ENCODE assay signal across 8 cellular contexts in genomic region chr3:195863121-195864061, GRCh38. TPM values are rescaled to one million over a fixed set of nuclear protein-coding genes. Genes with fewer than 3 reads are reported as not detected.
A peak's percentile ranks its signal among the peaks of the same experiment; 100 is the strongest.
DNase-seq lines count a peak whose midpoint lies in the region; ATAC-seq, FAIRE-seq and TF ChIP-seq lines count a peak whose summit lies in the region.

No MANE protein-coding gene starts in this region.

- no peaks in the 10 kb centered on the region for H3K27me3 ChIP-seq in BE2C
- no peaks in the 10 kb centered on the region for H3K27me3 ChIP-seq in HAP-1 (ENCODE audit: low read depth)
- H3K27me3 ChIP-seq in endothelial cell of umbilical vein (ENCODE audit: control insufficient read depth in 2 of 2, insufficient read depth in 2 of 2, low read length in 2 of 2), result no peaks in the 10 kb centered on the region

- H3K4me2 ChIP-seq in endothelial cell of umbilical vein (ENCODE audit: insufficient read depth, low read length), result no peak overlapping the region

- H3K9ac ChIP-seq in endothelial cell of umbilical vein (replicated peaks; ENCODE audit: extremely low read depth, insufficient read depth, low read length), result no peak overlapping the region

- H2AFZ ChIP-seq in endothelial cell of umbilical vein (ENCODE audit: low read depth, low read length), result no peak overlapping the region

- in situ Hi-C loops in HAP-1 (cut with MboI; ENCODE audit: low sequenced_read_pairs), result no loop called here

- H3K4me3 ChIP-seq in BE2C (ENCODE audit: low read depth, low read length), result no peak overlapping the region
- H3K4me3 ChIP-seq in HAP-1, result no peak overlapping the region
- no peak overlapping the region for H3K4me3 ChIP-seq in endothelial cell of umbilical vein (replicated peaks in 1 of 3; ENCODE audit: insufficient read depth in 1 of 3, low read depth in 1 of 3, low read length in 3 of 3)

- peak; percentile 90 for FAIRE-seq in endothelial cell of umbilical vein (lab: Jason Lieb, UNC)

- TF ChIP-seq POLR2A in endothelial cell of umbilical vein (IDR thresholded peaks at IDR 0.05; ENCODE audit: low read depth, low read length), result no peak

- H3K79me2 ChIP-seq in endothelial cell of umbilical vein (ENCODE audit: control insufficient read depth, insufficient read depth, low read length), result no peaks in the 10 kb centered on the region

- TF ChIP-seq CTCF in BE2C (IDR thresholded peaks at IDR 0.05; ENCODE audit: low read depth, low read length) (peak; percentile 94), endothelial cell of umbilical vein (IDR thresholded peaks at IDR 0.05; ENCODE audit: extremely low read depth in 1 of 2, insufficient read depth in 1 of 2, low read depth in 1 of 2, low read length in 2 of 2) (peak; percentile 97)

- H3K27ac ChIP-seq in endothelial cell of umbilical vein (ENCODE audit: insufficient read depth, low read depth, low read length), result no peak overlapping the region

- peaks cover 2% of the 10 kb centered on the region; the same call in 1 of the 2 replicates for H3K36me3 ChIP-seq in BE2C
- peaks cover 13% of the 10 kb centered on the region; the same call in 1 of the 2 replicates for H3K36me3 ChIP-seq in HAP-1 (replicated peaks)
- H3K36me3 ChIP-seq in endothelial cell of umbilical vein (ENCODE audit: control insufficient read depth in 2 of 2, extremely low read depth in 1 of 2, insufficient read depth in 2 of 2, low read length in 2 of 2), result peaks cover 0 to 18% of the 10 kb centered on the region in 2 experiments

- no peaks in the 10 kb centered on the region for H4K20me1 ChIP-seq in endothelial cell of umbilical vein (replicated peaks; ENCODE audit: control insufficient read depth, extremely low read depth, insufficient read depth, low read length)

- dilution Hi-C loops in endothelial cell of umbilical vein (cut with MboI; ENCODE audit: extremely low pct_ligation_motif_present, low sequenced_read_pairs), result no loop called here

- BruUV-seq in endothelial cell of umbilical vein (replicated peaks; lab: Mats Ljungman, UMichigan), result TSS peak; percentile 68

- peak; percentile 92 for DNase-seq in BE2C
- DNase-seq in HAP-1 (ENCODE audit: low spot score in 2 of 2), result peak; percentile 47 to 86
- DNase-seq in NOMO-1 treated with DMSO at 0.1 percent for 48 hours (lab: John Stamatoyannopoulos, UW; ENCODE audit: unreplicated experiment), result peak; percentile 46
- DNase-seq in activated CD8-positive, alpha-beta memory T cell treated with anti-CD3 and anti-CD28 coated beads, Interleukin-2, amount 50 U/mL, for 24 hours (ENCODE audit: extremely low read depth), result peak; percentile 26
- DNase-seq in endothelial cell of umbilical vein (ENCODE audit: low read depth, low spot score), result peak; percentile 81
- peak; percentile 86 for DNase-seq in mucosa of gallbladder (ENCODE audit: low spot score)
- DNase-seq in stimulated activated CD8-positive, alpha-beta memory T cell treated with anti-CD3 and anti-CD28 coated beads, Interleukin-2, amount 100 ng/mL, for 48 hours (ENCODE audit: low read depth in 2 of 2), result peak; percentile 61 to 64

- intact Hi-C loops in endothelial cell of umbilical vein (cut with micrococcal nuclease), result loop anchor here (1.0 kb wide), 2 partner anchors 31 to 52 kb away; no protein-coding TSS in a partner anchor

- ATAC-seq in HG02852 (IDR thresholded peaks at IDR 0.05; ENCODE audit: unreplicated experiment), result no peak

- POLR2A ChIA-PET in endothelial cell of umbilical vein (lab: Charles Lee), result interaction anchor here (1.0 kb wide), 1 partner anchor 31 kb away, joined by 9 read pairs; no protein-coding TSS in a partner anchor

- H3K4me1 ChIP-seq in BE2C (peaks cover 6% of the 10 kb centered on the region; the same call in 1 of the 2 replicates), HAP-1 (no peaks in the 10 kb centered on the region), endothelial cell of umbilical vein (ENCODE audit: control insufficient read depth, extremely low read depth, insufficient read depth, low read length) (no peaks in the 10 kb centered on the region)

- CTCF ChIA-PET in endothelial cell of umbilical vein (lab: Charles Lee), result interaction anchor here (0.6 to 4.5 kb wide), 14 partner anchors 8 to 56 kb away, joined by 3 to 438 read pairs (median 6); partner anchors contain the start of gene TNK2

- H3K9me1 ChIP-seq in endothelial cell of umbilical vein (replicated peaks; ENCODE audit: control insufficient read depth, extremely low read depth, insufficient read depth, low read length), result no peaks in the 10 kb centered on the region

- H3K9me3 ChIP-seq in BE2C, result no peaks in the 10 kb centered on the region
- no peaks in the 10 kb centered on the region for H3K9me3 ChIP-seq in HAP-1
- H3K9me3 ChIP-seq in endothelial cell of umbilical vein (replicated peaks; ENCODE audit: control insufficient read depth, insufficient read depth, low read length), result no peaks in the 10 kb centered on the region

TF ChIP-seq in endothelial cell of umbilical vein, 7 proteins besides CTCF, POLR2A, EP300 and RAD21:
- no peak for TF ChIP-seq FOS (IDR thresholded peaks at IDR 0.05; ENCODE audit: borderline replicate concordance, insufficient read depth, low read length)
- no peak for TF ChIP-seq MAX (IDR thresholded peaks at IDR 0.05; ENCODE audit: insufficient read depth, insufficient read length)
- TF ChIP-seq GATA2 (IDR thresholded peaks at IDR 0.05; ENCODE audit: insufficient read depth, insufficient read length, low read depth, low read length), result no peak
- TF ChIP-seq MYC (IDR thresholded peaks at IDR 0.05; ENCODE audit: low read depth, low read length), result no peak
TF ChIP-seq in endothelial cell of umbilical vein: peak in this region for 0.

RNA-seq across cellular contexts. Expression of gene TNK2, which starts 45.0 kb away (rescaled TPM):
- polyA plus RNA-seq in BE2C (2012; ENCODE audit: insufficient read depth, insufficient read length, low read depth), result 162 TPM
- total RNA-seq in endothelial cell of umbilical vein, result 71.6 and 77.0 TPM in 2 replicates
- polyA plus RNA-seq in endothelial cell of umbilical vein, result 18.6 and 23.1 TPM in 2 replicates
- 8.4 and 12.5 TPM in 2 replicates for polyA plus RNA-seq in endothelial cell of umbilical vein (2011; cell fraction: cytosol; rRNA removed)
- polyA plus RNA-seq in endothelial cell of umbilical vein (2011; cell fraction: nucleus; rRNA removed), result 99.5 and 113 TPM in 2 replicates
- polyA plus RNA-seq in endothelial cell of umbilical vein (2012), result 12.0 and 19.5 TPM in 2 replicates
- 16.3 and 28.5 TPM in 2 replicates for polyA minus RNA-seq in endothelial cell of umbilical vein
- polyA minus RNA-seq in endothelial cell of umbilical vein (2011; cell fraction: cytosol; rRNA and poly(A)+ RNA removed), result 25.0 TPM
- polyA minus RNA-seq in endothelial cell of umbilical vein (2011; cell fraction: nucleus; rRNA and poly(A)+ RNA removed), result 26.9 and 49.0 TPM in 2 replicates
- 47.3 TPM for total RNA-seq in mucosa of gallbladder

RNA-seq across cellular contexts. Expression of gene MUC4, which starts 51.7 kb away (rescaled TPM):
- polyA plus RNA-seq in BE2C (2012; ENCODE audit: insufficient read depth, insufficient read length, low read depth), result 0.09 TPM
- total RNA-seq in endothelial cell of umbilical vein (not detected in 2 replicates), mucosa of gallbladder (0.14 TPM)
- polyA plus RNA-seq in endothelial cell of umbilical vein, result 0.04 and 0.06 TPM in 2 replicates
- polyA plus RNA-seq in endothelial cell of umbilical vein (2011; cell fraction: cytosol; rRNA removed), result 0.05 TPM in 1 of 2 replicates, not detected in the other
- not detected in 2 replicates for polyA plus RNA-seq in endothelial cell of umbilical vein (2011; cell fraction: nucleus; rRNA removed)
- 0.11 TPM in 1 of 2 replicates, not detected in the other for polyA plus RNA-seq in endothelial cell of umbilical vein (2012)
- 0.34 TPM in 1 of 2 replicates, not detected in the other for polyA minus RNA-seq in endothelial cell of umbilical vein
- not detected for polyA minus RNA-seq in endothelial cell of umbilical vein (2011; cell fraction: cytosol; rRNA and poly(A)+ RNA removed)
- polyA minus RNA-seq in endothelial cell of umbilical vein (2011; cell fraction: nucleus; rRNA and poly(A)+ RNA removed), result 0.14 TPM in 1 of 2 replicates, not detected in the other

Comparison
In these comparisons a context has a peak if more than half of its experiments do, and no peak if none do; other contexts are left out.
1. DNase-seq: peak in every context shown above with its lines; median percentile 92 in BE2C; 86 in mucosa of gallbladder; 81 in endothelial cell of umbilical vein; 66 in HAP-1; 62 in stimulated activated CD8-positive, alpha-beta memory T cell treated with anti-CD3 and anti-CD28 coated beads, Interleukin-2, amount 100 ng/mL, for 48 hours; 46 in NOMO-1 treated with DMSO at 0.1 percent for 48 hours; 26 in activated CD8-positive, alpha-beta memory T cell treated with anti-CD3 and anti-CD28 coated beads, Interleukin-2, amount 50 U/mL, for 24 hours.